Comparison of ENCODE assay signal across 17 cellular contexts in genomic region chr11:2737876-2738275, GRCh38. TPM values are rescaled to one million over a fixed set of nuclear protein-coding genes. Genes with fewer than 3 reads are reported as not detected.
DNase-seq lines count a peak whose midpoint lies in the region; ATAC-seq and TF ChIP-seq lines count a peak whose summit lies in the region.
"Had no signal": no experiment of that assay in that cellular context is flagged by ENCODE, and none has a peak within 500 bp of the region (broad histone marks: within the 10 kb centered on the region; RNA-seq: fewer than 3 reads in every experiment).

No MANE protein-coding gene starts in this region.

- H3K4me3 Mint-ChIP-seq in activated naive CD8-positive, alpha-beta T cell treated with anti-CD3 and anti-CD28 coated beads, Interleukin-2, amount 10 ng/mL, durations not matched to agents 7 days and 5 days, result no peak overlapping the region
- H3K4me3 Mint-ChIP-seq in activated naive CD8-positive, alpha-beta T cell treated with anti-CD3 and anti-CD28 coated beads for 36 hours, result no peak overlapping the region
- H3K4me3 Mint-ChIP-seq: activated CD4-positive, alpha-beta T cell treated with anti-CD3 and anti-CD28 coated beads, Interleukin-2, amount 10 ng/mL, durations not matched to agents 7 days and 5 days; activated T-cell treated with anti-CD3 and anti-CD28 coated beads, Interleukin-2, amount 50 U/mL, for 72 hours; nephron progenitor cell had no signal

- no peak overlapping the region for H2AFZ ChIP-seq in hepatocyte

- TF ChIP-seq CTCF in RWPE2 (IDR thresholded peaks at IDR 0.05; ENCODE audit: poor library complexity, severe bottlenecking) (no peak), hepatocyte (IDR thresholded peaks at IDR 0.05; ENCODE audit: poor library complexity) (no peak), upper lobe of right lung (IDR thresholded peaks at IDR 0.05) (no peak)

- H3K27ac ChIP-seq in RWPE2 (ENCODE audit: poor library complexity, severe bottlenecking) (no peak overlapping the region), hepatocyte (peak overlapping the region; percentile 15), upper lobe of right lung (no peak overlapping the region)
- H3K27ac ChIP-seq: ascending aorta, gastroesophageal sphincter had no signal

- H3K9me3 Mint-ChIP-seq in activated naive CD8-positive, alpha-beta T cell treated with anti-CD3 and anti-CD28 coated beads, Interleukin-2, amount 10 ng/mL, durations not matched to agents 7 days and 5 days, result no peaks in the 10 kb centered on the region
- H3K9me3 Mint-ChIP-seq in activated naive CD8-positive, alpha-beta T cell treated with anti-CD3 and anti-CD28 coated beads for 36 hours, result no peaks in the 10 kb centered on the region
- H3K9me3 Mint-ChIP-seq: activated CD4-positive, alpha-beta T cell treated with anti-CD3 and anti-CD28 coated beads, Interleukin-2, amount 10 ng/mL, durations not matched to agents 7 days and 5 days; activated T-cell treated with anti-CD3 and anti-CD28 coated beads, Interleukin-2, amount 50 U/mL, for 72 hours had no signal

- no peaks in the 10 kb centered on the region for H3K9me2 ChIP-seq in hepatocyte (replicated peaks; ENCODE audit: insufficient read depth)

- H3K27ac Mint-ChIP-seq in activated naive CD8-positive, alpha-beta T cell treated with anti-CD3 and anti-CD28 coated beads, Interleukin-2, amount 10 ng/mL, durations not matched to agents 7 days and 5 days, result peak overlapping the region; percentile 56
- no peak overlapping the region for H3K27ac Mint-ChIP-seq in activated naive CD8-positive, alpha-beta T cell treated with anti-CD3 and anti-CD28 coated beads for 36 hours
- H3K27ac Mint-ChIP-seq: activated CD4-positive, alpha-beta T cell treated with anti-CD3 and anti-CD28 coated beads, Interleukin-2, amount 10 ng/mL, durations not matched to agents 7 days and 5 days; activated T-cell treated with anti-CD3 and anti-CD28 coated beads, Interleukin-2, amount 50 U/mL, for 72 hours had no signal

- 59% methylated on average over 3 of the region's 5 CpGs for WGBS in hepatocyte (ENCODE audit: low lambda C conversion rate, missing lambda C conversion rate)

- no peaks in the 10 kb centered on the region for H3K4me1 Mint-ChIP-seq in activated naive CD8-positive, alpha-beta T cell treated with anti-CD3 and anti-CD28 coated beads, Interleukin-2, amount 10 ng/mL, durations not matched to agents 7 days and 5 days
- no peaks in the 10 kb centered on the region for H3K4me1 Mint-ChIP-seq in activated naive CD8-positive, alpha-beta T cell treated with anti-CD3 and anti-CD28 coated beads for 36 hours
- H3K4me1 Mint-ChIP-seq: activated CD4-positive, alpha-beta T cell treated with anti-CD3 and anti-CD28 coated beads, Interleukin-2, amount 10 ng/mL, durations not matched to agents 7 days and 5 days had no signal

- no peak for ATAC-seq in activated naive CD8-positive, alpha-beta T cell treated with anti-CD3 and anti-CD28 coated beads, Interleukin-2, amount 10 ng/mL, durations not matched to agents 7 days and 5 days (ENCODE audit: low read depth)
- ATAC-seq in RWPE2 (ENCODE audit: low read depth) (0 out of 3 replicates have a peak, but pooled peaks have one; percentile 23), upper lobe of right lung (peak; percentile 7)
- ATAC-seq: activated T-cell treated with anti-CD3 and anti-CD28 coated beads, Interleukin-2, amount 50 U/mL, for 72 hours; gastroesophageal sphincter had no signal

- DNase-seq in activated naive CD8-positive, alpha-beta T cell treated with anti-CD3 and anti-CD28 coated beads, Interleukin-2, amount 10 ng/mL, durations not matched to agents 7 days and 5 days, result no peak
- DNase-seq in activated naive CD8-positive, alpha-beta T cell treated with anti-CD3 and anti-CD28 coated beads for 36 hours, result no peak
- DNase-seq in RWPE2 (ENCODE audit: low spot score) (no peak), hepatocyte (ENCODE audit: low spot score) (peak; percentile 65), upper lobe of right lung (no peak), HCEC 1CT (no peak), putamen (ENCODE audit: low spot score) (no peak)
- no peak for DNase-seq in activated CD4-positive, alpha-beta T cell treated with anti-CD3 and anti-CD28 coated beads for 48 hours
- DNase-seq: 8988T; activated CD4-positive, alpha-beta T cell treated with anti-CD3 and anti-CD28 coated beads, Interleukin-2, amount 10 ng/mL, durations not matched to agents 7 days and 5 days; activated T-cell treated with anti-CD3 and anti-CD28 coated beads, Interleukin-2, amount 50 U/mL, for 72 hours; left cardiac atrium; NCI-H1092; NCI-H446 treated with DMSO at 0.1 percent for 48 hours; nephron progenitor cell had no signal

- POLR2A ChIA-PET in activated naive CD8-positive, alpha-beta T cell treated with anti-CD3 and anti-CD28 coated beads, Interleukin-2, amount 10 ng/mL, durations not matched to agents 7 days and 5 days (lab: Charles Lee), result no interaction called here

- no peaks in the 10 kb centered on the region for H3K27me3 ChIP-seq in RWPE2 (ENCODE audit: insufficient read depth, poor library complexity, severe bottlenecking)
- no peaks in the 10 kb centered on the region for H3K27me3 ChIP-seq in hepatocyte
- no peaks in the 10 kb centered on the region for H3K27me3 ChIP-seq in upper lobe of right lung
- H3K27me3 ChIP-seq: ascending aorta, gastroesophageal sphincter had no signal

- H3K36me3 ChIP-seq in RWPE2 (ENCODE audit: low read depth) (no peaks in the 10 kb centered on the region), hepatocyte (replicated peaks; ENCODE audit: insufficient read depth, low read depth) (no peaks in the 10 kb centered on the region), upper lobe of right lung (no peaks in the 10 kb centered on the region)
- H3K36me3 ChIP-seq: ascending aorta, gastroesophageal sphincter had no signal

- H3K79me2 ChIP-seq in hepatocyte, result no peaks in the 10 kb centered on the region

- intact Hi-C loops in upper lobe of right lung (cut with DNase I), result no loop called here

- H3K4me3 ChIP-seq in RWPE2 (ENCODE audit: severe bottlenecking) (no peak overlapping the region), hepatocyte (no peak overlapping the region), upper lobe of right lung (no peak overlapping the region)
- H3K4me3 ChIP-seq: ascending aorta, gastroesophageal sphincter had no signal

- no peaks in the 10 kb centered on the region for H3K9me3 ChIP-seq in RWPE2 (ENCODE audit: severe bottlenecking)
- H3K9me3 ChIP-seq in hepatocyte (ENCODE audit: low read depth), result no peaks in the 10 kb centered on the region
- no peaks in the 10 kb centered on the region for H3K9me3 ChIP-seq in upper lobe of right lung
- H3K9me3 ChIP-seq: ascending aorta, gastroesophageal sphincter had no signal

- no peaks in the 10 kb centered on the region for H4K20me1 ChIP-seq in hepatocyte (ENCODE audit: insufficient read depth, poor library complexity, severe bottlenecking)

- H3K4me1 ChIP-seq in RWPE2 (ENCODE audit: insufficient read depth, poor library complexity, severe bottlenecking) (peaks cover 5% of the 10 kb centered on the region), hepatocyte (ENCODE audit: insufficient read depth) (peaks cover 58% of the 10 kb centered on the region), upper lobe of right lung (peaks cover 3% of the 10 kb centered on the region)
- H3K4me1 ChIP-seq: ascending aorta had no signal

- no peaks in the 10 kb centered on the region for H3K27me3 Mint-ChIP-seq in activated naive CD8-positive, alpha-beta T cell treated with anti-CD3 and anti-CD28 coated beads, Interleukin-2, amount 10 ng/mL, durations not matched to agents 7 days and 5 days
- no peaks in the 10 kb centered on the region for H3K27me3 Mint-ChIP-seq in activated naive CD8-positive, alpha-beta T cell treated with anti-CD3 and anti-CD28 coated beads for 36 hours
- H3K27me3 Mint-ChIP-seq: activated CD4-positive, alpha-beta T cell treated with anti-CD3 and anti-CD28 coated beads, Interleukin-2, amount 10 ng/mL, durations not matched to agents 7 days and 5 days had no signal

- no peaks in the 10 kb centered on the region for H3K36me3 Mint-ChIP-seq in activated naive CD8-positive, alpha-beta T cell treated with anti-CD3 and anti-CD28 coated beads, Interleukin-2, amount 10 ng/mL, durations not matched to agents 7 days and 5 days
- H3K36me3 Mint-ChIP-seq in activated naive CD8-positive, alpha-beta T cell treated with anti-CD3 and anti-CD28 coated beads for 36 hours, result no peaks in the 10 kb centered on the region

- peak overlapping the region; percentile 31 for H3K4me2 ChIP-seq in hepatocyte

RNA-seq across cellular contexts. Expression of gene KCNQ1OT1, which starts 38.1 kb away (rescaled TPM):
- total RNA-seq in activated naive CD8-positive, alpha-beta T cell treated with anti-CD3 and anti-CD28 coated beads, Interleukin-2, amount 10 ng/mL, durations not matched to agents 7 days and 5 days, result under 1 TPM; 0.28 to 0.34 TPM
- under 1 TPM; 0.12 to 0.14 TPM for total RNA-seq in activated naive CD8-positive, alpha-beta T cell treated with anti-CD3 and anti-CD28 coated beads for 36 hours
- 6.6 and 7.9 TPM in 2 replicates for total RNA-seq in hepatocyte
- polyA plus RNA-seq in hepatocyte, result 3.1 and 4.0 TPM in 2 replicates
- 2.0 TPM for total RNA-seq in upper lobe of right lung
